ENCODE assay signal across 25 cellular contexts in genomic region chr4:77113069-77113468, GRCh38.
"Had no signal": no experiment of that assay in that cellular context is flagged by ENCODE, and none has a peak within 500 bp of the region (broad histone marks: within the 10 kb centered on the region; RNA-seq: fewer than 3 reads in every experiment).

No MANE protein-coding gene starts in this region.

- ATAC-seq: foreskin keratinocyte; left lobe of liver; natural killer cell; sciatic nerve; stimulated activated effector memory CD8-positive, alpha-beta T cell treated with anti-CD3 and anti-CD28 coated beads, Interleukin-12 subunit alpha, Interleukin-12 subunit beta, amount 100 ng/mL, for 72 hours had no signal

- H3K27ac ChIP-seq: coronary artery, esophagus muscularis mucosa, foreskin keratinocyte, prostate gland, right atrium auricular region, thoracic aorta, tibial nerve, upper lobe of left lung, uterus had no signal

- H3K36me3 ChIP-seq: esophagus muscularis mucosa, prostate gland, right atrium auricular region, thoracic aorta, tibial nerve, upper lobe of left lung, uterus had no signal

- H3K9me3 ChIP-seq: esophagus muscularis mucosa, prostate gland, right atrium auricular region, thoracic aorta, tibial nerve, upper lobe of left lung, uterus had no signal

- H3K4me3 ChIP-seq: coronary artery, esophagus muscularis mucosa, lung, prostate gland, right atrium auricular region, smooth muscle cell, thoracic aorta, tibial nerve, upper lobe of left lung, uterus had no signal

- H3K4me1 Mint-ChIP-seq: memory B cell; natural killer cell; stimulated activated effector memory CD8-positive, alpha-beta T cell treated with anti-CD3 and anti-CD28 coated beads, Interleukin-12 subunit alpha, Interleukin-12 subunit beta, amount 100 ng/mL, for 72 hours had no signal

- H3K27me3 Mint-ChIP-seq: memory B cell had no signal

- H3K4me1 ChIP-seq: esophagus muscularis mucosa, foreskin keratinocyte, prostate gland, right atrium auricular region, tibial nerve, upper lobe of left lung, uterus had no signal

- H3K27ac Mint-ChIP-seq: memory B cell; natural killer cell; stimulated activated effector memory CD8-positive, alpha-beta T cell treated with anti-CD3 and anti-CD28 coated beads, Interleukin-12 subunit alpha, Interleukin-12 subunit beta, amount 100 ng/mL, for 72 hours had no signal

- DNase-seq: dermis blood vessel endothelial cell; effector memory CD4-positive, alpha-beta T cell; foreskin keratinocyte; glutamatergic neuron; hypothalamus; kidney; natural killer cell; stimulated activated CD4-positive, alpha-beta T cell treated with anti-CD3 and anti-CD28 coated beads, Interleukin-2, amount 100 ng/mL, for 24 hours; stimulated activated CD4-positive, alpha-beta T cell treated with anti-CD3 and anti-CD28 coated beads, Interleukin-4, amount 100 ng/mL, for 24 hours; stimulated activated naive CD4-positive, alpha-beta T cell treated with Interleukin-2 at 50 U/mL for 16 hours; substantia nigra; uterus had no signal

- H3K36me3 Mint-ChIP-seq: memory B cell; natural killer cell; stimulated activated effector memory CD8-positive, alpha-beta T cell treated with anti-CD3 and anti-CD28 coated beads, Interleukin-12 subunit alpha, Interleukin-12 subunit beta, amount 100 ng/mL, for 72 hours had no signal

- H3K9me3 Mint-ChIP-seq: memory B cell; natural killer cell; stimulated activated effector memory CD8-positive, alpha-beta T cell treated with anti-CD3 and anti-CD28 coated beads, Interleukin-12 subunit alpha, Interleukin-12 subunit beta, amount 100 ng/mL, for 72 hours had no signal

- H3K27me3 ChIP-seq: esophagus muscularis mucosa, foreskin keratinocyte, right atrium auricular region, tibial nerve, upper lobe of left lung, uterus had no signal

- H3K4me3 Mint-ChIP-seq: memory B cell; natural killer cell; stimulated activated effector memory CD8-positive, alpha-beta T cell treated with anti-CD3 and anti-CD28 coated beads, Interleukin-12 subunit alpha, Interleukin-12 subunit beta, amount 100 ng/mL, for 72 hours had no signal
